Comparison of ENCODE assay signal across 22 cellular contexts in genomic region chr3:23691343-23691895, GRCh38.
DNase-seq lines count a peak whose midpoint lies in the region; ATAC-seq and TF ChIP-seq lines count a peak whose summit lies in the region.
"Had no signal": no experiment of that assay in that cellular context is flagged by ENCODE, and none has a peak within 500 bp of the region (broad histone marks: within the 10 kb centered on the region; RNA-seq: fewer than 3 reads in every experiment).

No MANE protein-coding gene starts in this region.

- H4K20me1 ChIP-seq in DND-41 (ENCODE audit: insufficient read depth, low read length) (no peaks in the 10 kb centered on the region), smooth muscle cell (ENCODE audit: low read depth) (no peaks in the 10 kb centered on the region)

- H3K4me3 ChIP-seq in DND-41 (ENCODE audit: low read depth in 1 of 2, low read length in 2 of 2) (no peak overlapping the region), smooth muscle cell (no peak overlapping the region)
- H3K4me3 ChIP-seq: HAP-1, K562, SK-N-MC had no signal

- H3K9ac ChIP-seq in DND-41 (ENCODE audit: low read depth, low read length) = no peak overlapping the region
- no peak overlapping the region for H3K9ac ChIP-seq in smooth muscle cell (ENCODE audit: low read depth)

- no peaks in the 10 kb centered on the region for H3K4me1 Mint-ChIP-seq in stimulated activated naive B cell treated with anti-CD40 and anti-IgM and Interleukin-4, amounts not matched to agents 10 μg/mL and 1 μg/mL and 100 μg/mL, for 72 hours
- H3K4me1 Mint-ChIP-seq: CD14-positive monocyte had no signal

- H3K27ac ChIP-seq in DND-41 (ENCODE audit: low read length) (no peak overlapping the region), smooth muscle cell (ENCODE audit: low read depth) (no peak overlapping the region)
- H3K27ac ChIP-seq: HL-60, SK-N-MC had no signal

- H3K79me2 ChIP-seq in DND-41 (ENCODE audit: insufficient read depth, low read length) (no peaks in the 10 kb centered on the region), smooth muscle cell (ENCODE audit: low read depth) (no peaks in the 10 kb centered on the region)

- 69% methylated on average over 5 of the region's 5 CpGs for WGBS in smooth muscle cell (ENCODE audit: low lambda C conversion rate)

- H3K27ac Mint-ChIP-seq in stimulated activated naive B cell treated with anti-CD40 and anti-IgM and Interleukin-4, amounts not matched to agents 10 μg/mL and 1 μg/mL and 100 μg/mL, for 72 hours = no peak overlapping the region
- H3K27ac Mint-ChIP-seq: CD14-positive monocyte had no signal

- H3K36me3 ChIP-seq in DND-41 (ENCODE audit: insufficient read depth, low read length) (no peaks in the 10 kb centered on the region), smooth muscle cell (ENCODE audit: low read depth) (no peaks in the 10 kb centered on the region)
- H3K36me3 ChIP-seq: HAP-1 had no signal

- DNase-seq in DND-41 (peak; percentile 20), HCEC 1CT (peak; percentile 23), M059J (ENCODE audit: low read depth) (peak; percentile 34), fibroblast of peridontal ligament (ENCODE audit: extremely low read depth) (peak; percentile 26), smooth muscle cell (lab: John Stamatoyannopoulos, UW; ENCODE audit: unreplicated experiment) (no peak)
- DNase-seq in stimulated activated naive B cell treated with anti-CD40 and anti-IgM and Interleukin-4, amounts not matched to agents 10 μg/mL and 1 μg/mL and 100 μg/mL, for 72 hours = no peak
- DNase-seq: COR-L47, EL, MM.1S, NCI-H1105, NCI-H1694 treated with DMSO at 0.1 percent for 48 hours, NCI-H2107, NCI-H2227 treated with DMSO at 0.1 percent for 48 hours, NCI-H524 treated with DMSO at 0.1 percent for 48 hours had no signal

- H3K27me3 ChIP-seq in DND-41 (ENCODE audit: insufficient read depth, low read length, poor library complexity) (no peaks in the 10 kb centered on the region), smooth muscle cell (ENCODE audit: low read depth) (no peaks in the 10 kb centered on the region)

- no peaks in the 10 kb centered on the region for H3F3A ChIP-seq in smooth muscle cell (ENCODE audit: low read depth)

- ATAC-seq in DND-41 (ENCODE audit: insufficient read depth, low read depth) = peak; percentile 73
- ATAC-seq in stimulated activated naive B cell treated with anti-CD40 and anti-IgM and Interleukin-4, amounts not matched to agents 10 μg/mL and 1 μg/mL and 100 μg/mL, for 72 hours (replicated peaks) = no peak
- ATAC-seq in activated CD4-positive, CD25-positive, alpha-beta regulatory T cell treated with anti-CD3 and anti-CD28 coated beads, Interleukin-2, amount 50 U/mL, for 24 hours = no peak
- ATAC-seq: K562, Panc1, Right ventricle myocardium inferior had no signal

- H2AFZ ChIP-seq in DND-41 (ENCODE audit: low read depth, low read length) = no peak overlapping the region
- H2AFZ ChIP-seq in smooth muscle cell (ENCODE audit: low read depth) = no peak overlapping the region

- H3K4me3 Mint-ChIP-seq in stimulated activated naive B cell treated with anti-CD40 and anti-IgM and Interleukin-4, amounts not matched to agents 10 μg/mL and 1 μg/mL and 100 μg/mL, for 72 hours = no peak overlapping the region
- H3K4me3 Mint-ChIP-seq: CD14-positive monocyte had no signal

- H3K4me1 ChIP-seq in DND-41 (ENCODE audit: insufficient read depth, low read length) = no peaks in the 10 kb centered on the region; the same call in 1 of the 2 replicates
- H3K4me1 ChIP-seq in smooth muscle cell (ENCODE audit: low read depth) = peaks cover 3% of the 10 kb centered on the region
- H3K4me1 ChIP-seq: HAP-1 had no signal

- TF ChIP-seq CTCF in DND-41 (IDR thresholded peaks at IDR 0.05; ENCODE audit: borderline replicate concordance, extremely low read depth, low read length, poor library complexity, severe bottlenecking) (no peak), smooth muscle cell (IDR thresholded peaks at IDR 0.05; ENCODE audit: borderline replicate concordance, insufficient read depth, poor library complexity, severe bottlenecking) (no peak)

- H3K9me3 Mint-ChIP-seq in stimulated activated naive B cell treated with anti-CD40 and anti-IgM and Interleukin-4, amounts not matched to agents 10 μg/mL and 1 μg/mL and 100 μg/mL, for 72 hours = peaks cover 5 to 9% of the 10 kb centered on the region in 2 donors

- H3K36me3 Mint-ChIP-seq in stimulated activated naive B cell treated with anti-CD40 and anti-IgM and Interleukin-4, amounts not matched to agents 10 μg/mL and 1 μg/mL and 100 μg/mL, for 72 hours = peaks cover 0 to 6% of the 10 kb centered on the region in 2 donors
- H3K36me3 Mint-ChIP-seq: CD14-positive monocyte had no signal

- H3K9me3 ChIP-seq in DND-41 (ENCODE audit: insufficient read depth, low read length, severe bottlenecking) = peaks cover 9% of the 10 kb centered on the region
- no peaks in the 10 kb centered on the region for H3K9me3 ChIP-seq in smooth muscle cell (replicated peaks; ENCODE audit: low read depth)

- H3K4me2 ChIP-seq in DND-41 (ENCODE audit: insufficient read depth, low read length) (no peak overlapping the region), smooth muscle cell (no peak overlapping the region)

- peaks cover 0 to 5% of the 10 kb centered on the region in 2 donors for H3K27me3 Mint-ChIP-seq in stimulated activated naive B cell treated with anti-CD40 and anti-IgM and Interleukin-4, amounts not matched to agents 10 μg/mL and 1 μg/mL and 100 μg/mL, for 72 hours

Comparison
In these comparisons a context has a peak if more than half of its experiments do, and no peak if none do; other contexts are left out.
1. DNase-seq: peak in DND-41 (single experiment), HCEC 1CT (single experiment), M059J (single experiment) and fibroblast of peridontal ligament (single experiment); none in stimulated activated naive B cell treated with anti-CD40 and anti-IgM and Interleukin-4, amounts not matched to agents 10 μg/mL and 1 μg/mL and 100 μg/mL, for 72 hours (single experiment) and smooth muscle cell (single experiment).